ENCODE assay signal across 17 cellular contexts in the genomic region with DNA sequence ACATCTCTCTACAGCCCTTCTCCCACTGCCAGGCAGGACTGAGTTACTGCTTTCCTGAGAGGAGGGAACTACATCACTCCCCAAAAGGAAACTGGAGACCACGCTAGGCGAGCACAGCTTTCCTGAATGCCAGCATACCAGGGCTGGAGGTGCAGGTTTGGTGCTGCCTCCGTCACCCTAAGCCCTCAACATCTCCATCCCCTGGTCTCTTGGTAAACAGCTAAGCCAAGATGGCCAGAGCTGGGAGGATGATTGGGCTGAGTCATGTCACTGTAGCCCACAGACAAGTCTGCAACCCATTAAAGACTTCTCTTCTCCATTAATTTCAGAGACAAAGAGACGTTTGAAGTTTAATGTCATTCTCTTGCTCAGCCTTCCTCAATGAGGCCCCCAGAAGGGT.
DNase-seq lines count a peak whose midpoint lies in the region; ATAC-seq and TF ChIP-seq lines count a peak whose summit lies in the region.
"Had no signal": no experiment of that assay in that cellular context is flagged by ENCODE, and none has a peak within 500 bp of the region (broad histone marks: within the 10 kb centered on the region; RNA-seq: fewer than 3 reads in every experiment).

No MANE protein-coding gene starts in this region.

- peak overlapping the region; percentile 96 for H2BK12ac ChIP-seq in trophoblast cell (ENCODE audit: low read length)

- dilution Hi-C loops in IMR-90 (cut with HindIII; ENCODE audit: low sequenced_read_pairs, unreplicated experiment), result no loop called here

- no peak for TF ChIP-seq RAD21 in IMR-90 (IDR thresholded peaks at IDR 0.05; ENCODE audit: low read length)

- H3K23ac ChIP-seq in IMR-90 (ENCODE audit: low read depth, low read length) (no peak overlapping the region), trophoblast cell (ENCODE audit: low read length) (no peak overlapping the region)

- H2AFZ ChIP-seq in IMR-90 (replicated peaks; ENCODE audit: low read length, poor library complexity) (peak overlapping the region; percentile 37), trophoblast cell (ENCODE audit: insufficient read depth, low read length, poor library complexity) (peak overlapping the region; percentile 27)

- no peaks in the 10 kb centered on the region for H4K20me1 ChIP-seq in IMR-90 (ENCODE audit: insufficient read depth, low read length)

- no peaks in the 10 kb centered on the region for H3K4me1 ChIP-seq in IMR-90 (ENCODE audit: control insufficient read depth, insufficient read depth, low read length)
- peaks cover 42 to 47% of the 10 kb centered on the region in 2 experiments for H3K4me1 ChIP-seq in trophoblast cell (ENCODE audit: control insufficient read depth in 1 of 2, insufficient read depth in 2 of 2, low read length in 2 of 2)
- no peaks in the 10 kb centered on the region for H3K4me1 ChIP-seq in gastrocnemius medialis

- no peak overlapping the region for H2BK20ac ChIP-seq in IMR-90 (ENCODE audit: low read depth, low read length)

- intact Hi-C loops in IMR-90 (cut with micrococcal nuclease), result no loop called here
- intact Hi-C loops in gastrocnemius medialis (cut with DNase I; ENCODE audit: low total_unique reads), result no loop called here

- H3K9ac ChIP-seq in IMR-90 (ENCODE audit: low read depth, low read length), result no peak overlapping the region
- H3K9ac ChIP-seq in trophoblast cell (ENCODE audit: low read length), result no peak overlapping the region

- no peak for TF ChIP-seq POLR2A in IMR-90 (IDR thresholded peaks at IDR 0.05; ENCODE audit: low read depth, low read length)
- no peak for TF ChIP-seq POLR2A in gastrocnemius medialis (IDR thresholded peaks at IDR 0.05)

- no peaks in the 10 kb centered on the region for H3K9me1 ChIP-seq in IMR-90 (ENCODE audit: insufficient read depth, low read length)

- H3K4ac ChIP-seq in IMR-90 (ENCODE audit: low read depth, low read length), result no peak overlapping the region
- H3K4ac ChIP-seq in trophoblast cell (ENCODE audit: low read depth, low read length), result peak overlapping the region; percentile 66

- WGBS in IMR-90 (ENCODE audit: extremely low coverage in 2 of 2, insufficient read length in 1 of 2), 2 experiments, result no CpG with 5 or more reads among the region's 4 CpGs
- WGBS in trophoblast cell (ENCODE audit: extremely low coverage, insufficient coverage, insufficient read length), result no CpG with 5 or more reads among the region's 4 CpGs

- no peak overlapping the region for H2AK9ac ChIP-seq in IMR-90 (replicated peaks; ENCODE audit: low read depth, low read length, poor library complexity)

- H3K79me2 ChIP-seq in trophoblast cell (ENCODE audit: control insufficient read depth, insufficient read depth, low read length, poor library complexity), result peaks cover 5% of the 10 kb centered on the region

- no peak overlapping the region for H3K14ac ChIP-seq in IMR-90 (replicated peaks; ENCODE audit: low read depth, low read length)
- peak overlapping the region; percentile 31 for H3K14ac ChIP-seq in trophoblast cell (ENCODE audit: low read length)

- H2BK5ac ChIP-seq in IMR-90 (ENCODE audit: low read depth, low read length, poor library complexity, severe bottlenecking), result no peak overlapping the region
- H2BK5ac ChIP-seq in trophoblast cell (ENCODE audit: low read depth, low read length, poor library complexity), result peak overlapping the region; percentile 49

- in situ Hi-C loops in IMR-90 (cut with MboI; ENCODE audit: low sequenced_read_pairs) (no loop called here), gastrocnemius medialis (cut with MboI; ENCODE audit: low sequenced_read_pairs in 4 of 4) (no loop called here)

- H3K27me3 ChIP-seq in IMR-90 (ENCODE audit: control insufficient read depth, insufficient read depth, low read length) (no peaks in the 10 kb centered on the region), trophoblast cell (ENCODE audit: insufficient read depth, low read length) (no peaks in the 10 kb centered on the region), gastrocnemius medialis (peaks cover 5 to 31% (median 9%) of the 10 kb centered on the region in 3 donors)
- H3K27me3 ChIP-seq: SJSA1 had no signal

- H3K27ac ChIP-seq in IMR-90 (ENCODE audit: insufficient read depth, low read length) (no peak overlapping the region), trophoblast cell (ENCODE audit: low read depth, low read length) (peak overlapping the region; percentile 92), gastrocnemius medialis (no peak overlapping the region)
- H3K27ac ChIP-seq: A549, RWPE1, SJSA1 had no signal

- no peak overlapping the region for H2BK15ac ChIP-seq in IMR-90 (ENCODE audit: low read depth, low read length)

- no TSS peak for BruUV-seq in IMR-90 (replicated peaks; lab: Mats Ljungman, UMichigan)

- TF ChIP-seq CTCF in IMR-90 (conservative IDR thresholded peaks at IDR 0.05; ENCODE audit: low read depth, low read length) (no peak), gastrocnemius medialis (IDR thresholded peaks at IDR 0.05 in 4 of 5, conservative IDR thresholded peaks at IDR 0.05 in 1 of 5) (no peak)

- H3K9me3 ChIP-seq in IMR-90 (ENCODE audit: control insufficient read depth, insufficient read depth, low read length) (peaks cover 4% of the 10 kb centered on the region; the same call in 1 of the 2 replicates), trophoblast cell (ENCODE audit: insufficient read depth, low read depth, low read length) (peaks cover 1% of the 10 kb centered on the region), gastrocnemius medialis (no peaks in the 10 kb centered on the region)
- H3K9me3 ChIP-seq: SJSA1 had no signal

- H4K91ac ChIP-seq in IMR-90 (ENCODE audit: insufficient read depth, low read depth, low read length) (no peak overlapping the region), trophoblast cell (ENCODE audit: low read depth, low read length) (peak overlapping the region; percentile 72)

- CTCF ChIA-PET in IMR-90 (lab: Yijun Ruan, JAX), result no interaction called here

- H2AK5ac ChIP-seq in IMR-90 (ENCODE audit: low read depth, low read length) (no peak overlapping the region), trophoblast cell (ENCODE audit: low read length) (peak overlapping the region; percentile 77)

- DNase-seq in AG20443 (ENCODE audit: low spot score) (peak; percentile 56), IMR-90 (no peak), fibroblast of peridontal ligament (ENCODE audit: extremely low read depth) (peak; percentile 51), trophoblast cell (no peak), gastrocnemius medialis (no peak), T-helper 1 cell (no peak), NCI-H524 treated with DMSO at 0.1 percent for 48 hours (lab: John Stamatoyannopoulos, UW) (no peak), H4 (ENCODE audit: low spot score) (no peak)
- DNase-seq: C1 segment of cervical spinal cord, DMS79, NCI-H1105 treated with DMSO at 0.1 percent for 48 hours, NCI-H187 treated with DMSO at 0.1 percent for 48 hours, NCI-H2227 treated with DMSO at 0.1 percent for 48 hours, PC-3 had no signal

- H4K8ac ChIP-seq in IMR-90 (ENCODE audit: low read depth in 2 of 2, low read length in 2 of 2), result no peak overlapping the region
- H4K8ac ChIP-seq in trophoblast cell (ENCODE audit: low read depth, low read length), result peak overlapping the region; percentile 79

- no peak overlapping the region for H3K4me3 ChIP-seq in IMR-90 (ENCODE audit: insufficient read depth, low read depth, low read length)
- H3K4me3 ChIP-seq in trophoblast cell (ENCODE audit: low read depth, low read length), result no peak overlapping the region
- no peak overlapping the region for H3K4me3 ChIP-seq in gastrocnemius medialis
- H3K4me3 ChIP-seq: A549, SJSA1 had no signal

- no peak overlapping the region for H4K5ac ChIP-seq in IMR-90 (ENCODE audit: low read depth, low read length)

- H3K18ac ChIP-seq in IMR-90 (ENCODE audit: low read depth, low read length), result no peak overlapping the region
- peak overlapping the region; percentile 79 for H3K18ac ChIP-seq in trophoblast cell (ENCODE audit: low read length)

- H3K36me3 ChIP-seq in IMR-90 (ENCODE audit: control insufficient read depth, insufficient read depth, low read length), result no peaks in the 10 kb centered on the region
- no peaks in the 10 kb centered on the region for H3K36me3 ChIP-seq in trophoblast cell (ENCODE audit: control insufficient read depth in 1 of 2, insufficient read depth in 2 of 2, low read length in 2 of 2)
- no peaks in the 10 kb centered on the region for H3K36me3 ChIP-seq in gastrocnemius medialis
- H3K36me3 ChIP-seq: SJSA1 had no signal

- no peak overlapping the region for H4K12ac ChIP-seq in trophoblast cell (ENCODE audit: low read depth, low read length)

- H3K79me1 ChIP-seq in IMR-90 (ENCODE audit: low read depth in 1 of 2, low read length in 2 of 2) (no peaks in the 10 kb centered on the region), trophoblast cell (ENCODE audit: low read length) (peaks cover 54% of the 10 kb centered on the region)

- no peak overlapping the region for H2BK120ac ChIP-seq in IMR-90 (ENCODE audit: low read depth, low read length)
- H2BK120ac ChIP-seq in trophoblast cell (ENCODE audit: insufficient read depth, low read length, poor library complexity), result peak overlapping the region; percentile 28

- ATAC-seq in IMR-90 (ENCODE audit: low read depth) (no peak), gastrocnemius medialis (no peak)
- ATAC-seq: PC-3 had no signal

- POLR2A ChIA-PET in IMR-90 (lab: Charles Lee; ENCODE audit: unreplicated experiment), result no interaction called here

- no peak overlapping the region for H3K56ac ChIP-seq in IMR-90 (ENCODE audit: extremely low read depth, insufficient read depth, low read length)

- H3K4me2 ChIP-seq in IMR-90 (ENCODE audit: low read depth, low read length) (no peak overlapping the region), trophoblast cell (ENCODE audit: low read length) (no peak overlapping the region)

TF ChIP-seq in IMR-90, 13 proteins besides CTCF, POLR2A, EP300 and RAD21:
- TF ChIP-seq NFE2L2 (IDR thresholded peaks at IDR 0.05; ENCODE audit: low read depth, low read length) (no peak), SMC3 (IDR thresholded peaks at IDR 0.05; ENCODE audit: low read depth, low read length) (no peak), RCOR1 (IDR thresholded peaks at IDR 0.05; ENCODE audit: insufficient replicate concordance, low read length) (no peak), MAZ (IDR thresholded peaks at IDR 0.05; ENCODE audit: borderline replicate concordance, low read depth, low read length) (no peak)

Comparison
In these comparisons a context has a peak if more than half of its experiments do, and no peak if none do; other contexts are left out.
1. DNase-seq: peak in AG20443 (single experiment) and fibroblast of peridontal ligament (single experiment); none in IMR-90 (single experiment), trophoblast cell (0 of 2), gastrocnemius medialis (0 of 2), T-helper 1 cell (0 of 5), NCI-H524 treated with DMSO at 0.1 percent for 48 hours (single experiment) and H4 (single experiment).